ENCODE assay signal across 1 cellular context in genomic region chr12:2963154-2963759, GRCh38.
TF ChIP-seq lines count a peak whose summit lies in the region.

No MANE protein-coding gene starts in this region.

TF ChIP-seq in HepG2, 621 proteins besides CTCF, POLR2A, EP300 and RAD21 (continued from another document and continues in another):
- TF ChIP-seq TRAFD1 (CRISPR knock-in tag; IDR thresholded peaks at IDR 0.05; ENCODE audit: borderline replicate concordance) (no peak), RERE (CRISPR knock-in tag; IDR thresholded peaks at IDR 0.05; ENCODE audit: low read depth) (no peak; the same call in 1 of the 2 replicates), ZFP36L1 (CRISPR knock-in tag; IDR thresholded peaks at IDR 0.05) (peak; percentile 81; the same call in 1 of the 2 replicates), HDAC2 (CRISPR knock-in tag; IDR thresholded peaks at IDR 0.05) (peak; percentile 86), RBFOX2 (IDR thresholded peaks at IDR 0.05; ENCODE audit: low read depth, low read length) (no peak; the same call in none of the 2 replicates), KDM3A (CRISPR knock-in tag; IDR thresholded peaks at IDR 0.05; ENCODE audit: low read depth) (peak; percentile 51; the same call in 1 of the 2 replicates), SNAPC5 (CRISPR knock-in tag; IDR thresholded peaks at IDR 0.05; ENCODE audit: borderline replicate concordance) (0 out of 2 replicates have a peak, but pooled peaks have one; percentile 14), SMARCC2 (IDR thresholded peaks at IDR 0.05) (no peak), STAT5B (CRISPR knock-in tag; IDR thresholded peaks at IDR 0.05) (no peak), SOX13 (IDR thresholded peaks at IDR 0.05) (peak; percentile 12; the same call in 1 of the 2 replicates), SOX13 (CRISPR knock-in tag; conservative IDR thresholded peaks at IDR 0.05 in 1 of 2, IDR thresholded peaks at IDR 0.05 in 1 of 2) (peak in 1 of 2 experiments; percentile 67; a peak in 2 of 4 replicates), E2F1 (CRISPR knock-in tag; IDR thresholded peaks at IDR 0.05) (no peak), ZNF512B (CRISPR knock-in tag; IDR thresholded peaks at IDR 0.05; ENCODE audit: borderline replicate concordance) (no peak), ZNF572 (CRISPR knock-in tag; IDR thresholded peaks at IDR 0.05) (0 out of 2 replicates have a peak, but pooled peaks have one; percentile 5), ZNF549 (CRISPR knock-in tag; IDR thresholded peaks at IDR 0.05) (no peak), BATF2 (CRISPR knock-in tag; IDR thresholded peaks at IDR 0.05) (no peak), ZMAT5 (CRISPR knock-in tag; IDR thresholded peaks at IDR 0.05; ENCODE audit: borderline replicate concordance, low read depth) (no peak), ZKSCAN8 (CRISPR knock-in tag; IDR thresholded peaks at IDR 0.05; ENCODE audit: borderline replicate concordance) (no peak; the same call in 1 of the 2 replicates), REPIN1 (CRISPR knock-in tag; IDR thresholded peaks at IDR 0.05; ENCODE audit: borderline replicate concordance, low read depth) (peak; percentile 50; the same call in 1 of the 2 replicates), NFKB2 (CRISPR knock-in tag; IDR thresholded peaks at IDR 0.05; ENCODE audit: borderline replicate concordance) (no peak), SNAI1 (CRISPR knock-in tag; IDR thresholded peaks at IDR 0.05; ENCODE audit: borderline replicate concordance) (no peak), ZBTB26 (CRISPR knock-in tag; IDR thresholded peaks at IDR 0.05; ENCODE audit: borderline replicate concordance) (peak; percentile 8; the same call in 1 of the 2 replicates), ZNF343 (CRISPR knock-in tag; IDR thresholded peaks at IDR 0.05) (no peak; the same call in 1 of the 2 replicates), MTF1 (CRISPR knock-in tag; IDR thresholded peaks at IDR 0.05) (no peak), ZSCAN21 (CRISPR knock-in tag; IDR thresholded peaks at IDR 0.05; ENCODE audit: borderline replicate concordance) (no peak), ZNF441 (CRISPR knock-in tag; IDR thresholded peaks at IDR 0.05; ENCODE audit: borderline replicate concordance) (peak; percentile 74; the same call in 1 of the 2 replicates), SATB2 (CRISPR knock-in tag; IDR thresholded peaks at IDR 0.05) (no peak), MAZ (IDR thresholded peaks at IDR 0.05; ENCODE audit: borderline replicate concordance, low read depth, low read length) (no peak), MAZ (CRISPR knock-in tag; IDR thresholded peaks at IDR 0.05; ENCODE audit: low read depth) (no peak; the same call in 1 of the 2 replicates), PTBP1 (IDR thresholded peaks at IDR 0.05; ENCODE audit: low read depth, low read length, poor library complexity, severe bottlenecking) (no peak), ZNF512 (CRISPR knock-in tag; IDR thresholded peaks at IDR 0.05) (no peak), ZMAT3 (CRISPR knock-in tag; conservative IDR thresholded peaks at IDR 0.05) (peak; percentile 38; the same call in 1 of the 2 replicates), ISL2 (CRISPR knock-in tag; IDR thresholded peaks at IDR 0.05) (no peak), ZNF18 (CRISPR knock-in tag; IDR thresholded peaks at IDR 0.05; ENCODE audit: insufficient replicate concordance) (no peak), EEA1 (CRISPR knock-in tag; IDR thresholded peaks at IDR 0.05; ENCODE audit: borderline replicate concordance) (no peak), NR2F1 (CRISPR knock-in tag; IDR thresholded peaks at IDR 0.05) (peak; percentile 61 to 63; a peak in 3 of 4 replicates), PRDM10 (CRISPR knock-in tag; IDR thresholded peaks at IDR 0.05; ENCODE audit: low read depth) (0 out of 2 replicates have a peak, but pooled peaks have one; percentile 13), PHB2 (IDR thresholded peaks at IDR 0.05; ENCODE audit: partially characterized antibody) (no peak)
